24 cellular contexts compared by ENCODE assay signal in genomic region chr12:6165418-6165817, GRCh38. TPM values are rescaled to one million over a fixed set of nuclear protein-coding genes. Genes with fewer than 3 reads are reported as not detected.
DNase-seq lines count a peak whose midpoint lies in the region; FAIRE-seq and TF ChIP-seq lines count a peak whose summit lies in the region.
"Had no signal": no experiment of that assay in that cellular context is flagged by ENCODE, and none has a peak within 500 bp of the region (broad histone marks: within the 10 kb centered on the region; RNA-seq: fewer than 3 reads in every experiment).

No MANE protein-coding gene starts in this region.

- H3K36me3 ChIP-seq in BJ (ENCODE audit: control insufficient read depth, insufficient read depth, low read length): no peaks in the 10 kb centered on the region
- H3K36me3 ChIP-seq in mesenchymal stem cell (ENCODE audit: control insufficient read depth in 1 of 2, insufficient read depth in 2 of 2, low read depth in 1 of 2, low read length in 2 of 2): no peaks in the 10 kb centered on the region
- no peaks in the 10 kb centered on the region for H3K36me3 ChIP-seq in right atrium auricular region
- H3K36me3 ChIP-seq: esophagus muscularis mucosa had no signal

- no peaks in the 10 kb centered on the region for H3K79me1 ChIP-seq in mesenchymal stem cell (replicated peaks; ENCODE audit: low read length, poor library complexity, severe bottlenecking)

- H3K4me2 ChIP-seq in mesenchymal stem cell (ENCODE audit: low read length, poor library complexity, severe bottlenecking): no peak overlapping the region

- H3K14ac ChIP-seq in mesenchymal stem cell (ENCODE audit: low read length in 2 of 2): no peak overlapping the region

- no peak overlapping the region for H3K9ac ChIP-seq in mesenchymal stem cell (ENCODE audit: low read length)

- H3K9me3 ChIP-seq in mesenchymal stem cell (ENCODE audit: control insufficient read depth, low read length): no peaks in the 10 kb centered on the region
- no peaks in the 10 kb centered on the region for H3K9me3 ChIP-seq in right atrium auricular region
- H3K9me3 ChIP-seq: esophagus muscularis mucosa had no signal

- no peak overlapping the region for H3K4ac ChIP-seq in mesenchymal stem cell (ENCODE audit: low read depth in 1 of 2, low read length in 2 of 2)

- H3K23ac ChIP-seq in mesenchymal stem cell (ENCODE audit: low read length in 2 of 2): no peak overlapping the region

- no peak for FAIRE-seq in RCC 7860 (lab: Jason Lieb, UNC)
- FAIRE-seq: GM12891 had no signal

- no peak overlapping the region for H2BK15ac ChIP-seq in mesenchymal stem cell (ENCODE audit: low read depth, poor library complexity, severe bottlenecking)

- no peak overlapping the region for H2BK12ac ChIP-seq in mesenchymal stem cell (ENCODE audit: low read length in 2 of 2)

- no peak overlapping the region for H3K18ac ChIP-seq in mesenchymal stem cell (ENCODE audit: low read depth in 1 of 2, low read length in 2 of 2)

- no peak overlapping the region for H2BK120ac ChIP-seq in mesenchymal stem cell (ENCODE audit: low read depth, low read length)

- 81% methylated on average over 2 of the region's 2 CpGs for WGBS in mesenchymal stem cell

- H2BK5ac ChIP-seq in mesenchymal stem cell (ENCODE audit: low read depth, low read length, poor library complexity, severe bottlenecking): no peak overlapping the region

- CTCF ChIA-PET in BJ (lab: Yijun Ruan, JAX): interaction anchor here (0.9 to 1.1 kb wide), 3 partner anchors 14 to 118 kb away, joined by 3 to 4 read pairs (median 3); no protein-coding TSS in a partner anchor

- peak; percentile 77 for DNase-seq in BJ (ENCODE audit: low read depth)
- peak; percentile 68 for DNase-seq in GM04504 (ENCODE audit: low read depth)
- peak; percentile 38 for DNase-seq in choroid plexus epithelial cell (ENCODE audit: low read depth)
- peak; percentile 38 for DNase-seq in mesenchymal stem cell
- no peak for DNase-seq in right atrium auricular region (ENCODE audit: low spot score)
- DNase-seq in NCI-H2107 (lab: John Stamatoyannopoulos, UW): no peak
- DNase-seq in hypothalamus (lab: John Stamatoyannopoulos, UW): no peak
- DNase-seq in RCC 7860 (ENCODE audit: low spot score): no peak
- DNase-seq: activated naive CD4-positive, alpha-beta T cell; activated naive CD8-positive, alpha-beta T cell treated with anti-CD3 and anti-CD28 coated beads, Interleukin-2, amount 50 U/mL, for 24 hours; activated T-cell treated with anti-CD3 and anti-CD28 coated beads, Interleukin-2, amount 50 U/mL, for 72 hours; CD8-positive, alpha-beta memory T cell; immature natural killer cell; left colon; NCI-H1694; NCI-H2171; NCI-H524 treated with DMSO at 0.1 percent for 48 hours; NK-92 treated with Interleukin-12 subunit alpha and Interleukin-12 subunit beta, amount 100 ng/mL, for 24 hours; stimulated activated naive CD4-positive, alpha-beta T cell treated with Interleukin-2 at 50 U/mL for 16 hours; T-helper 2 cell had no signal

- no peak overlapping the region for H4K91ac ChIP-seq in mesenchymal stem cell (ENCODE audit: low read length)

- H2AFZ ChIP-seq in mesenchymal stem cell (ENCODE audit: low read depth, low read length): no peak overlapping the region

- H3K4me3 ChIP-seq in BJ (ENCODE audit: low read depth, low read length) (no peak overlapping the region), choroid plexus epithelial cell (ENCODE audit: low read depth, low read length) (no peak overlapping the region), mesenchymal stem cell (ENCODE audit: insufficient read depth in 1 of 2, low read depth in 1 of 2, low read length in 2 of 2) (no peak overlapping the region), right atrium auricular region (no peak overlapping the region)
- H3K4me3 ChIP-seq: esophagus muscularis mucosa, skin epidermis had no signal

- POLR2A ChIA-PET in BJ (lab: Charles Lee): interaction anchor here (0.6 to 1.1 kb wide), 2 partner anchors 10 to 16 kb away, joined by 3 to 8 read pairs; no protein-coding TSS in a partner anchor

- no peak overlapping the region for H2AK5ac ChIP-seq in mesenchymal stem cell (ENCODE audit: low read length, severe bottlenecking)

- TF ChIP-seq CTCF in BJ (IDR thresholded peaks at IDR 0.05; ENCODE audit: insufficient read depth, low read depth, low read length) (no peak), choroid plexus epithelial cell (conservative IDR thresholded peaks at IDR 0.05; ENCODE audit: low read depth, low read length) (no peak), right atrium auricular region (IDR thresholded peaks at IDR 0.05) (no peak)

- no peak overlapping the region for H3K27ac ChIP-seq in mesenchymal stem cell (ENCODE audit: low read length, poor library complexity, severe bottlenecking)
- H3K27ac ChIP-seq in right atrium auricular region: no peak overlapping the region
- H3K27ac ChIP-seq: esophagus muscularis mucosa had no signal

- no peak overlapping the region for H4K8ac ChIP-seq in mesenchymal stem cell (ENCODE audit: low read length)

- peaks cover 21% of the 10 kb centered on the region for H3K4me1 ChIP-seq in mesenchymal stem cell (ENCODE audit: control insufficient read depth, insufficient read depth, low read depth, low read length)
- peaks cover 0 to 32% of the 10 kb centered on the region in 2 donors for H3K4me1 ChIP-seq in right atrium auricular region

- H3K27me3 ChIP-seq in BJ (ENCODE audit: control insufficient read depth, insufficient read depth, low read length) (no peaks in the 10 kb centered on the region), mesenchymal stem cell (ENCODE audit: control insufficient read depth in 1 of 2, insufficient read depth in 1 of 2, low read length in 2 of 2) (no peaks in the 10 kb centered on the region), right atrium auricular region (no peaks in the 10 kb centered on the region)
- H3K27me3 ChIP-seq: esophagus muscularis mucosa had no signal

RNA-seq across cellular contexts. Expression of gene CD9, which starts 34.8 kb away (rescaled TPM):
- 86.0 and 91.2 TPM in 2 replicates for polyA plus RNA-seq in BJ (2011; rRNA removed)
- polyA minus RNA-seq in BJ (2011; rRNA and poly(A)+ RNA removed): 33.3 and 44.2 TPM in 2 replicates
- 253 TPM for polyA plus RNA-seq in mesenchymal stem cell (2013, experiment 1 of 2)
- polyA plus RNA-seq in mesenchymal stem cell (2013, experiment 2 of 2): 270 TPM
- total RNA-seq in right atrium auricular region: 100 to 1,000 TPM; 126 to 230 TPM

RNA-seq across cellular contexts. Expression of gene VWF, which starts 40.9 kb away (rescaled TPM):
- polyA plus RNA-seq in BJ (2011; rRNA removed): 0.06 and 0.07 TPM in 2 replicates
- 0.14 and 0.26 TPM in 2 replicates for polyA minus RNA-seq in BJ (2011; rRNA and poly(A)+ RNA removed)
- 0.07 TPM for polyA plus RNA-seq in mesenchymal stem cell (2013, experiment 1 of 2)
- polyA plus RNA-seq in mesenchymal stem cell (2013, experiment 2 of 2): 0.12 TPM
- 100 to 1,000 TPM; 189 to 331 TPM for total RNA-seq in right atrium auricular region
- total RNA-seq: Daoy had no signal
- polyA plus RNA-seq: CD8-positive, alpha-beta memory T cell had no signal

Comparison
In these comparisons a context has a peak if more than half of its experiments do, and no peak if none do; other contexts are left out.
1. DNase-seq: peak in BJ (single experiment), GM04504 (single experiment), choroid plexus epithelial cell (single experiment) and mesenchymal stem cell (single experiment); none in right atrium auricular region (single experiment), NCI-H2107 (single experiment), hypothalamus (0 of 51) and RCC 7860 (single experiment).